23 cellular contexts compared by ENCODE assay signal in the genomic region with DNA sequence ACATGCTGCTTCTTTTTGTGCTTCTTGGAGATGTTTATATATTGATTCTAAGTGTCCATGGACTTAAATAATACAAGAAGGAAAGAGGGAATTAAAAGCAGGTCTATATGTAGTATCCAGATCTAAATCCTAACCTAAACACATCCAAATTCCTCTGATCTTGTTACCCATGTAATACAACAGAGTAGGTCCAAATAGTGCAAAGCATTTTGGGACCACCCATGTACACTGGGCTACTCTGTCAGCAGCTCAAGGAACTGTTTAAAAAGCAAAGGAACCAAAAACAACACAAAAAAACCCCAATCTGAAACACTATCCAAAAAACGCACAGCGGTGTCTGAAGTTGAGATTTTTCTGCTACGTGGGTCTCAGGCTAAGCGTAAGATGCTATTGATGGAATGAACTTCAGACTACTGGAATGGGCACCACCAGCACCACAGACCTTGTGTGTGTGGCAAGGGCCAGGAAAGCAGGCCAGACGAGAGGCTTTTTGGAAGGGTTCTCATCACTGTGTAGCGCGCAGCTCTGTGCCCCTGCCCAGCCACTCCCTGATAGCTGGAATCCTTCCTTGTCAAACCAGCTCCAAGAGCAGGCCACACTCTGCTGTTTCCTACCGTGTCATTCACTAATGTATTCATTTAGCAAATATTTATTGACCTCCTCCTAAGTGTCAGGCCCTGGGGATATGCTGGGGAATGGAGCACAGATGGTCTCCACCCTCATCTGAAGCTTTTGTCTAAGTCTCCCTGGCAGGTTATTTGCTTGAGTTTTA.
DNase-seq lines count a peak whose midpoint lies in the region; ATAC-seq lines count a peak whose summit lies in the region.
"Had no signal": no experiment of that assay in that cellular context is flagged by ENCODE, and none has a peak within 500 bp of the region (broad histone marks: within the 10 kb centered on the region; RNA-seq: fewer than 3 reads in every experiment).

No MANE protein-coding gene starts in this region.

- peak overlapping the region; percentile 24 for H3K27ac Mint-ChIP-seq in dendritic cell treated with granulocyte-macrophage colony-stimulating factor and Interleukin-4, amounts not matched to agents 40 ng/mL and 50 ng/mL, for 4 days
- no peak overlapping the region for H3K27ac Mint-ChIP-seq in activated CD4-positive, alpha-beta memory T cell treated with anti-CD3 and anti-CD28 coated beads, Interleukin-2, amount 10 ng/mL, durations not matched to agents 7 days and 5 days
- H3K27ac Mint-ChIP-seq: activated CD8-positive, alpha-beta T cell treated with anti-CD3 and anti-CD28 coated beads, Interleukin-2, amount 10 ng/mL, durations not matched to agents 7 days and 5 days; activated naive CD8-positive, alpha-beta T cell treated with anti-CD3 and anti-CD28 coated beads, Interleukin-2, amount 50 U/mL, for 24 hours; activated T-helper 1 cell treated with anti-CD3 and anti-CD28 coated beads, Interleukin-12 subunit alpha, Interleukin-12 subunit beta, Interleukin-2, Interleukin-4 antibody, amounts not matched to agents 30 ng/mL and 10 ng/mL and 1 ng/mL, durations not matched to agents 14 hours and 24 hours and 36 hours; CD8-positive, alpha-beta T cell; stimulated activated memory B cell treated with anti-CD40 and anti-IgM and Interleukin-4, amounts not matched to agents 10 μg/mL and 1 μg/mL and 100 μg/mL, for 72 hours had no signal

- peaks cover 7% of the 10 kb centered on the region; the same call in 1 of the 2 replicates for H3K36me3 ChIP-seq in MG63
- H3K36me3 ChIP-seq: Peyer's patch, prostate gland, spleen, transverse colon had no signal

- no peak overlapping the region for H3K4me3 ChIP-seq in MG63
- H3K4me3 ChIP-seq: Peyer's patch, prostate gland, spleen, transverse colon had no signal

- DNase-seq in NCI-H2081 (lab: John Stamatoyannopoulos, UW) (peak; percentile 34 to 56), NCI-H2081 treated with DMSO at 0.1 percent for 48 hours (lab: John Stamatoyannopoulos, UW) (no peak), MG63 (peak; percentile 72), retina (peak; percentile 57)
- DNase-seq in activated CD4-positive, alpha-beta memory T cell treated with anti-CD3 and anti-CD28 coated beads, Interleukin-2, amount 10 ng/mL, durations not matched to agents 7 days and 5 days: no peak
- no peak for DNase-seq in activated CD8-positive, alpha-beta memory T cell treated with anti-CD3 and anti-CD28 coated beads, Interleukin-2, amount 50 U/mL, for 4 hours
- DNase-seq: activated CD8-positive, alpha-beta T cell treated with anti-CD3 and anti-CD28 coated beads, Interleukin-2, amount 10 ng/mL, durations not matched to agents 7 days and 5 days; activated naive CD8-positive, alpha-beta T cell treated with anti-CD3 and anti-CD28 coated beads, Interleukin-2, amount 50 U/mL, for 24 hours; caudate nucleus; CD8-positive, alpha-beta T cell; effector CD4-positive, alpha-beta T cell; GF-D8; NCI-H1436; NCI-H526; Peyer's patch; spleen; SW 1271; transverse colon had no signal

- CTCF ChIA-PET in activated CD4-positive, alpha-beta memory T cell treated with anti-CD3 and anti-CD28 coated beads, Interleukin-2, amount 10 ng/mL, durations not matched to agents 7 days and 5 days (lab: Charles Lee): interaction anchor here (0.6 kb wide), 1 partner anchor 10 kb away, joined by 3 read pairs; no protein-coding TSS in a partner anchor

- H3K4me3 Mint-ChIP-seq in dendritic cell treated with granulocyte-macrophage colony-stimulating factor and Interleukin-4, amounts not matched to agents 40 ng/mL and 50 ng/mL, for 4 days: no peak overlapping the region
- H3K4me3 Mint-ChIP-seq in activated CD4-positive, alpha-beta memory T cell treated with anti-CD3 and anti-CD28 coated beads, Interleukin-2, amount 10 ng/mL, durations not matched to agents 7 days and 5 days: no peak overlapping the region
- H3K4me3 Mint-ChIP-seq: activated CD8-positive, alpha-beta T cell treated with anti-CD3 and anti-CD28 coated beads, Interleukin-2, amount 10 ng/mL, durations not matched to agents 7 days and 5 days; activated naive CD8-positive, alpha-beta T cell treated with anti-CD3 and anti-CD28 coated beads, Interleukin-2, amount 50 U/mL, for 24 hours; activated T-helper 1 cell treated with anti-CD3 and anti-CD28 coated beads, Interleukin-12 subunit alpha, Interleukin-12 subunit beta, Interleukin-2, Interleukin-4 antibody, amounts not matched to agents 30 ng/mL and 10 ng/mL and 1 ng/mL, durations not matched to agents 14 hours and 24 hours and 36 hours; CD8-positive, alpha-beta T cell; stimulated activated memory B cell treated with anti-CD40 and anti-IgM and Interleukin-4, amounts not matched to agents 10 μg/mL and 1 μg/mL and 100 μg/mL, for 72 hours had no signal

- intact Hi-C loops in dendritic cell treated with granulocyte-macrophage colony-stimulating factor and Interleukin-4, amounts not matched to agents 40 ng/mL and 50 ng/mL, for 4 days (cut with micrococcal nuclease): loop anchor here (10.0 kb wide), 1 partner anchor 64 kb away; no protein-coding TSS in a partner anchor

- peaks cover 32% of the 10 kb centered on the region for H3K4me1 Mint-ChIP-seq in dendritic cell treated with granulocyte-macrophage colony-stimulating factor and Interleukin-4, amounts not matched to agents 40 ng/mL and 50 ng/mL, for 4 days (ENCODE audit: low read depth)
- no peaks in the 10 kb centered on the region for H3K4me1 Mint-ChIP-seq in activated CD4-positive, alpha-beta memory T cell treated with anti-CD3 and anti-CD28 coated beads, Interleukin-2, amount 10 ng/mL, durations not matched to agents 7 days and 5 days
- H3K4me1 Mint-ChIP-seq: activated naive CD8-positive, alpha-beta T cell treated with anti-CD3 and anti-CD28 coated beads, Interleukin-2, amount 50 U/mL, for 24 hours; stimulated activated memory B cell treated with anti-CD40 and anti-IgM and Interleukin-4, amounts not matched to agents 10 μg/mL and 1 μg/mL and 100 μg/mL, for 72 hours had no signal

- H3K36me3 Mint-ChIP-seq in dendritic cell treated with granulocyte-macrophage colony-stimulating factor and Interleukin-4, amounts not matched to agents 40 ng/mL and 50 ng/mL, for 4 days (ENCODE audit: low read depth): no peaks in the 10 kb centered on the region
- no peaks in the 10 kb centered on the region for H3K36me3 Mint-ChIP-seq in activated CD4-positive, alpha-beta memory T cell treated with anti-CD3 and anti-CD28 coated beads, Interleukin-2, amount 10 ng/mL, durations not matched to agents 7 days and 5 days (ENCODE audit: low read depth)
- H3K36me3 Mint-ChIP-seq: CD8-positive, alpha-beta T cell; stimulated activated memory B cell treated with anti-CD40 and anti-IgM and Interleukin-4, amounts not matched to agents 10 μg/mL and 1 μg/mL and 100 μg/mL, for 72 hours had no signal

- no peaks in the 10 kb centered on the region for H3K27me3 Mint-ChIP-seq in dendritic cell treated with granulocyte-macrophage colony-stimulating factor and Interleukin-4, amounts not matched to agents 40 ng/mL and 50 ng/mL, for 4 days
- H3K27me3 Mint-ChIP-seq in activated CD4-positive, alpha-beta memory T cell treated with anti-CD3 and anti-CD28 coated beads, Interleukin-2, amount 10 ng/mL, durations not matched to agents 7 days and 5 days: no peaks in the 10 kb centered on the region
- H3K27me3 Mint-ChIP-seq: stimulated activated memory B cell treated with anti-CD40 and anti-IgM and Interleukin-4, amounts not matched to agents 10 μg/mL and 1 μg/mL and 100 μg/mL, for 72 hours had no signal

- ATAC-seq in GM19328 (IDR thresholded peaks at IDR 0.05; ENCODE audit: unreplicated experiment): no peak
- ATAC-seq: activated CD8-positive, alpha-beta T cell treated with anti-CD3 and anti-CD28 coated beads, Interleukin-2, amount 10 ng/mL, durations not matched to agents 7 days and 5 days; activated naive CD8-positive, alpha-beta T cell treated with anti-CD3 and anti-CD28 coated beads, Interleukin-2, amount 50 U/mL, for 24 hours; CD8-positive, alpha-beta T cell; stimulated activated memory B cell treated with anti-CD40 and anti-IgM and Interleukin-4, amounts not matched to agents 10 μg/mL and 1 μg/mL and 100 μg/mL, for 72 hours had no signal

- POLR2A ChIA-PET in activated CD4-positive, alpha-beta memory T cell treated with anti-CD3 and anti-CD28 coated beads, Interleukin-2, amount 10 ng/mL, durations not matched to agents 7 days and 5 days (lab: Charles Lee): no interaction called here

- no peaks in the 10 kb centered on the region for H3K9me3 Mint-ChIP-seq in dendritic cell treated with granulocyte-macrophage colony-stimulating factor and Interleukin-4, amounts not matched to agents 40 ng/mL and 50 ng/mL, for 4 days
- H3K9me3 Mint-ChIP-seq in activated CD4-positive, alpha-beta memory T cell treated with anti-CD3 and anti-CD28 coated beads, Interleukin-2, amount 10 ng/mL, durations not matched to agents 7 days and 5 days: no peaks in the 10 kb centered on the region
- H3K9me3 Mint-ChIP-seq: activated naive CD8-positive, alpha-beta T cell treated with anti-CD3 and anti-CD28 coated beads, Interleukin-2, amount 50 U/mL, for 24 hours; activated T-helper 1 cell treated with anti-CD3 and anti-CD28 coated beads, Interleukin-12 subunit alpha, Interleukin-12 subunit beta, Interleukin-2, Interleukin-4 antibody, amounts not matched to agents 30 ng/mL and 10 ng/mL and 1 ng/mL, durations not matched to agents 14 hours and 24 hours and 36 hours; CD8-positive, alpha-beta T cell; stimulated activated memory B cell treated with anti-CD40 and anti-IgM and Interleukin-4, amounts not matched to agents 10 μg/mL and 1 μg/mL and 100 μg/mL, for 72 hours had no signal

- no peaks in the 10 kb centered on the region for H3K27me3 ChIP-seq in MG63
- H3K27me3 ChIP-seq: Peyer's patch, spleen, transverse colon had no signal

- no peaks in the 10 kb centered on the region; the same call in 1 of the 2 replicates for H3K9me3 ChIP-seq in MG63
- H3K9me3 ChIP-seq: Peyer's patch, prostate gland, transverse colon had no signal

Comparison
In these comparisons a context has a peak if more than half of its experiments do, and no peak if none do; other contexts are left out.
1. DNase-seq: peak in NCI-H2081 (2 of 2), MG63 (single experiment) and retina (single experiment); none in NCI-H2081 treated with DMSO at 0.1 percent for 48 hours (single experiment), activated CD4-positive, alpha-beta memory T cell treated with anti-CD3 and anti-CD28 coated beads, Interleukin-2, amount 10 ng/mL, durations not matched to agents 7 days and 5 days (single experiment) and activated CD8-positive, alpha-beta memory T cell treated with anti-CD3 and anti-CD28 coated beads, Interleukin-2, amount 50 U/mL, for 4 hours (single experiment).